11 cellular contexts compared by ENCODE assay signal in the genomic region with DNA sequence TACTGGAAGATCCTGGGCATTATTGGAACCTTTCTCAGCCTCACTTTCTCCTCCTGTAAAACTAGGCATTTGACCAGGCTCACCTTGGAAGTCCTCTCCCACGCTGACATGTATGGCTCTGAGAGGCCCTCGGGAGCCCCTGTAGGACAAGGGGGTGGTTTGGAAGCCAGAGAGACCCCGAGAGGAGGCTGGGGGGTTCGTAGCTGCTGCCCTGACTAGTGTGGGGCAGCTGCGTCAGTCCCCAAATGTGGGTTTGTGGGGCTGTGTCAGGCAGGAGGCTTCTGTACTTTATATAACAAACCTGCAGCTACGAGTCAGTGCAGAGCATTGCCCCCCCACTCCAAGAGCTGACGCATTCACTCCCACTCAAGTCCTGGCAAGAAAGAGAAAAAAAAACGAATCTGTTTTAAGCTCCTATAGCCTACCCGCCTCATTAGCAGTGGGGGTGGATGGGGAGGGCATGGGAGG. TPM values are rescaled to one million over a fixed set of nuclear protein-coding genes. Genes with fewer than 3 reads are reported as not detected.
A peak's percentile ranks its signal among the peaks of the same experiment; 100 is the strongest.
DNase-seq lines count a peak whose midpoint lies in the region; ATAC-seq, FAIRE-seq and TF ChIP-seq lines count a peak whose summit lies in the region.
"Had no signal": no experiment of that assay in that cellular context is flagged by ENCODE, and none has a peak within 500 bp of the region (broad histone marks: within the 10 kb centered on the region; RNA-seq: fewer than 3 reads in every experiment).

No MANE protein-coding gene starts in this region.

- H3K4me3 Mint-ChIP-seq in astrocyte (ENCODE audit: unreplicated experiment) = peak overlapping the region; percentile 78
- no peak overlapping the region for H3K4me3 Mint-ChIP-seq in naive thymus-derived CD4-positive, alpha-beta T cell

- in situ Hi-C loops in GM23248 (cut with MboI) = no loop called here

- peaks cover 27% of the 10 kb centered on the region for H3K4me1 Mint-ChIP-seq in astrocyte (ENCODE audit: low read depth, unreplicated experiment)
- peaks cover 0 to 9% (median 0%) of the 10 kb centered on the region in 7 donors for H3K4me1 Mint-ChIP-seq in naive thymus-derived CD4-positive, alpha-beta T cell

- CTCF ChIA-PET in naive thymus-derived CD4-positive, alpha-beta T cell (lab: Charles Lee) = no interaction called here

- TF ChIP-seq CTCF in astrocyte (IDR thresholded peaks at IDR 0.05; ENCODE audit: insufficient read depth, low read depth, low read length) = no peak

- H3K9me3 Mint-ChIP-seq in astrocyte (ENCODE audit: unreplicated experiment) = peaks cover 5% of the 10 kb centered on the region
- H3K9me3 Mint-ChIP-seq in naive thymus-derived CD4-positive, alpha-beta T cell = no peaks in the 10 kb centered on the region

- H3K27ac ChIP-seq in GM23248 (no peak overlapping the region), astrocyte (ENCODE audit: low read depth, low read length) (no peak overlapping the region), layer of hippocampus (ENCODE audit: low read depth, low read length) (peak overlapping the region; percentile 89)
- no peak overlapping the region for H3K27ac ChIP-seq in naive thymus-derived CD4-positive, alpha-beta T cell (ENCODE audit: low read depth, low read length)

- H3K4me2 ChIP-seq in GM23248 (ENCODE audit: unreplicated experiment) = no peak overlapping the region
- peak overlapping the region; percentile 84 for H3K4me2 ChIP-seq in astrocyte (ENCODE audit: low read length)

- H2AFZ ChIP-seq in GM23248 (no peak overlapping the region), astrocyte (ENCODE audit: low read depth, low read length) (no peak overlapping the region)

- no peaks in the 10 kb centered on the region for H3K36me3 ChIP-seq in GM23248 (ENCODE audit: low read depth)
- no peaks in the 10 kb centered on the region for H3K36me3 ChIP-seq in astrocyte (ENCODE audit: insufficient read depth, low read length)
- no peaks in the 10 kb centered on the region for H3K36me3 ChIP-seq in naive thymus-derived CD4-positive, alpha-beta T cell (ENCODE audit: control insufficient read depth in 2 of 3, insufficient read depth in 3 of 3, low read length in 3 of 3)

- intact Hi-C loops in naive thymus-derived CD4-positive, alpha-beta T cell (cut with micrococcal nuclease) = no loop called here

- H4K20me1 ChIP-seq in GM23248 (ENCODE audit: insufficient read depth) (no peaks in the 10 kb centered on the region), astrocyte (ENCODE audit: insufficient read depth, low read length) (no peaks in the 10 kb centered on the region)

- POLR2A ChIA-PET in naive thymus-derived CD4-positive, alpha-beta T cell (lab: Charles Lee) = no interaction called here

- H3K27me3 ChIP-seq in GM23248 (replicated peaks; ENCODE audit: insufficient read depth) = peaks cover 43% of the 10 kb centered on the region
- peaks cover 2% of the 10 kb centered on the region for H3K27me3 ChIP-seq in astrocyte (ENCODE audit: insufficient read depth, low read length)
- no peaks in the 10 kb centered on the region for H3K27me3 ChIP-seq in layer of hippocampus (ENCODE audit: control insufficient read depth, insufficient read depth, low read length)
- no peaks in the 10 kb centered on the region for H3K27me3 ChIP-seq in naive thymus-derived CD4-positive, alpha-beta T cell (ENCODE audit: control insufficient read depth in 2 of 2, insufficient read depth in 2 of 2, low read length in 2 of 2)

- H3K79me2 ChIP-seq in GM23248 (ENCODE audit: insufficient read depth) = no peaks in the 10 kb centered on the region
- no peaks in the 10 kb centered on the region for H3K79me2 ChIP-seq in astrocyte (ENCODE audit: insufficient read depth, low read length)

- WGBS in GM23248 (ENCODE audit: low coverage in 1 of 2, low lambda C conversion rate in 2 of 2, missing lambda C conversion rate in 2 of 2), 2 experiments = 40 to 48% methylated on average over 9 of the region's 9 CpGs

- H3K27ac Mint-ChIP-seq in astrocyte (ENCODE audit: unreplicated experiment) = no peak overlapping the region
- no peak overlapping the region for H3K27ac Mint-ChIP-seq in naive thymus-derived CD4-positive, alpha-beta T cell

- ATAC-seq in GM19452 (IDR thresholded peaks at IDR 0.05; ENCODE audit: unreplicated experiment) = no peak
- ATAC-seq in naive thymus-derived CD4-positive, alpha-beta T cell = no peak

- DNase-seq in GM23248 (peak; percentile 49), astrocyte (ENCODE audit: low read depth) (peak; percentile 77), NCI-H1694 treated with DMSO at 0.1 percent for 48 hours (lab: John Stamatoyannopoulos, UW) (no peak), HTR-8/SVneo (ENCODE audit: insufficient read length, low spot score) (no peak)
- peak; percentile 49 for DNase-seq in stimulated activated CD8-positive, alpha-beta memory T cell treated with anti-CD3 and anti-CD28 coated beads, Interleukin-4, amount 100 ng/mL, for 48 hours
- no peak for DNase-seq in naive thymus-derived CD4-positive, alpha-beta T cell
- DNase-seq: cerebellar nuclear complex; GOT3; stimulated activated CD4-positive, alpha-beta T cell treated with anti-CD3 and anti-CD28 coated beads, Interleukin-15, amount 100 ng/mL, for 24 hours had no signal

- FAIRE-seq in astrocyte (lab: Jason Lieb, UNC) (no peak), HTR-8/SVneo (lab: Jason Lieb, UNC) (no peak)

- H3K9ac ChIP-seq in GM23248 (no peak overlapping the region), astrocyte (ENCODE audit: low read length) (no peak overlapping the region)

- H3K9me2 ChIP-seq in GM23248 (ENCODE audit: insufficient read depth) = no peaks in the 10 kb centered on the region

- H3K4me3 ChIP-seq in GM23248 (no peak overlapping the region), astrocyte (ENCODE audit: insufficient read depth, low read depth, low read length) (no peak overlapping the region)
- no peak overlapping the region for H3K4me3 ChIP-seq in naive thymus-derived CD4-positive, alpha-beta T cell (ENCODE audit: low read length)

- H3K4me1 ChIP-seq in GM23248 (ENCODE audit: insufficient read depth) = no peaks in the 10 kb centered on the region
- peaks cover 38% of the 10 kb centered on the region for H3K4me1 ChIP-seq in astrocyte (ENCODE audit: insufficient read depth, low read length)
- no peaks in the 10 kb centered on the region for H3K4me1 ChIP-seq in naive thymus-derived CD4-positive, alpha-beta T cell (ENCODE audit: control insufficient read depth in 2 of 2, insufficient read depth in 2 of 2, low read length in 2 of 2)

- no peaks in the 10 kb centered on the region for H3K36me3 Mint-ChIP-seq in astrocyte (ENCODE audit: low read depth, unreplicated experiment)
- no peaks in the 10 kb centered on the region for H3K36me3 Mint-ChIP-seq in naive thymus-derived CD4-positive, alpha-beta T cell

- H3K9me3 ChIP-seq in GM23248 (ENCODE audit: low read depth) (no peaks in the 10 kb centered on the region), astrocyte (ENCODE audit: insufficient read depth, low read depth, low read length) (no peaks in the 10 kb centered on the region)
- H3K9me3 ChIP-seq in naive thymus-derived CD4-positive, alpha-beta T cell (ENCODE audit: control insufficient read depth in 2 of 3, low read length in 3 of 3) = no peaks in the 10 kb centered on the region

- H3K27me3 Mint-ChIP-seq in astrocyte (ENCODE audit: low read depth, unreplicated experiment) = peaks cover 3% of the 10 kb centered on the region
- H3K27me3 Mint-ChIP-seq in naive thymus-derived CD4-positive, alpha-beta T cell = peaks cover 0 to 7% (median 0%) of the 10 kb centered on the region in 5 donors

- no peaks in the 10 kb centered on the region for H3F3A ChIP-seq in GM23248 (ENCODE audit: insufficient read depth)

RNA-seq across cellular contexts. Expression of gene CX3CL1, which starts 1.8 kb away (rescaled TPM):
- not detected in 2 replicates for total RNA-seq in GM23248 (2014; rRNA removed; shearing (Covaris generic))
- not detected in 2 replicates for polyA plus RNA-seq in GM23248 (2016; fragmentation: Nextera tagmentation; extraction: Ambion mirVana)
- 9.6 and 12.1 TPM in 2 replicates for total RNA-seq in astrocyte
- total RNA-seq in naive thymus-derived CD4-positive, alpha-beta T cell = not detected
- polyA plus RNA-seq in naive thymus-derived CD4-positive, alpha-beta T cell = not detected

RNA-seq across cellular contexts. Expression of gene CCL22, which starts 15.5 kb away (rescaled TPM):
- total RNA-seq in GM23248 (2014; rRNA removed; shearing (Covaris generic)) = not detected in 2 replicates
- 0.10 and 0.13 TPM in 2 replicates for polyA plus RNA-seq in GM23248 (2016; fragmentation: Nextera tagmentation; extraction: Ambion mirVana)
- not detected in 2 replicates for total RNA-seq in astrocyte
- 1 to 10 TPM in 1 of 5 experiments, under 1 TPM in 3, not detected in 1; 0.17 to 1.9 (median 0.48) TPM for total RNA-seq in naive thymus-derived CD4-positive, alpha-beta T cell
- not detected for polyA plus RNA-seq in naive thymus-derived CD4-positive, alpha-beta T cell

RNA-seq across cellular contexts. Expression of gene CCL17, which starts 30.5 kb away (rescaled TPM):
- total RNA-seq in GM23248 (2014; rRNA removed; shearing (Covaris generic)) = not detected in 2 replicates
- polyA plus RNA-seq in GM23248 (2016; fragmentation: Nextera tagmentation; extraction: Ambion mirVana) = not detected in 2 replicates
- total RNA-seq in astrocyte = not detected in 2 replicates
- under 1 TPM in 1 of 5 experiments, not detected in 4; 0.60 TPM for total RNA-seq in naive thymus-derived CD4-positive, alpha-beta T cell
- not detected for polyA plus RNA-seq in naive thymus-derived CD4-positive, alpha-beta T cell

Comparison
In these comparisons a context has a peak if more than half of its experiments do, and no peak if none do; other contexts are left out.
1. DNase-seq: peak in GM23248 (single experiment), astrocyte (single experiment) and stimulated activated CD8-positive, alpha-beta memory T cell treated with anti-CD3 and anti-CD28 coated beads, Interleukin-4, amount 100 ng/mL, for 48 hours (single experiment); none in naive thymus-derived CD4-positive, alpha-beta T cell (0 of 9), NCI-H1694 treated with DMSO at 0.1 percent for 48 hours (single experiment) and HTR-8/SVneo (single experiment).
2. RNA of gene CX3CL1, which starts 1.8 kb away (total RNA-seq): 9.6 to 12.1 TPM in astrocyte; not detected in GM23248 and not detected in naive thymus-derived CD4-positive, alpha-beta T cell; every median in the first group is over 10 times any median in the second.